In the genomic region with DNA sequence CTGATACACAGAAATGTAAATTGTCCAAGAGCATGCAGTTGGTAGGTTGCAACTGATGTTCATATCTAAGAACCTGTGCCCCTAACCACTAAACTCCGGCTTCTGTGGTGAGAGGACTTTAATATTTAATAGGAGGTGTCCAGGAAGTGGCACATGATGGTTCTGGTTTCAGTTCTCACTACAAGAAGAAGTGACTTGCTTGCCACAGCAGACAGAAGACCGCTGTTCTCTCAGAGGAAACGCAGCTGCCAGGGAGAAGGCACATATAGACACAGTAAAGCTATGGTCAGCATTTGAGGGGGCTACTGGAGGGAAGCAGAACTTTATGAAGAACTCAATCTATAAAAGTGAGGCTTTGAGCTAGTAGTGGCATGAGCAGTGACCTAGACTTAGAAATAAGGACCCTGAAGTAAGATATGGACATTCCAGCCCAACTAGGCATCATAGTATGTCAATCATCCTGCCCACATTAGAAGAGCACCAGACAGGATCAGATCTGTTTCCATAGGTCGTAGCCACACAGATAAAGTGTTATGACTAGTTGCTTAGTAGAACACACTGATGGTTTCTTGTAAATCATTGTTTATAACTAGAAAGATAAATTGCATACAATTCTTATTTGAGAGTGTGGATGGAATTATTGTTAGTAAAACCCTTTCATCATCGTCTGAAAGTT, we compare ENCODE assay signal across 9 cellular contexts. TPM values are rescaled to one million over a fixed set of nuclear protein-coding genes. Genes with fewer than 3 reads are reported as not detected.
DNase-seq lines count a peak whose midpoint lies in the region; ATAC-seq, FAIRE-seq and TF ChIP-seq lines count a peak whose summit lies in the region.
"Had no signal": no experiment of that assay in that cellular context is flagged by ENCODE, and none has a peak within 500 bp of the region (broad histone marks: within the 10 kb centered on the region; RNA-seq: fewer than 3 reads in every experiment).

No MANE protein-coding gene starts in this region.

- peak; percentile 16 for DNase-seq in NB4 (ENCODE audit: low read depth)
- peak; percentile 34 for DNase-seq in natural killer cell
- DNase-seq in NCI-H2227 treated with DMSO at 0.1 percent for 48 hours (lab: John Stamatoyannopoulos, UW): no peak
- no peak for DNase-seq in kidney glomerular epithelial cell (lab: John Stamatoyannopoulos, UW)
- DNase-seq in H54 (ENCODE audit: insufficient read length, low spot score): no peak
- DNase-seq: WERI-Rb-1 had no signal

- peaks cover 36 to 47% of the 10 kb centered on the region in 2 donors for H3K4me1 Mint-ChIP-seq in natural killer cell

- H3K27me3 Mint-ChIP-seq in natural killer cell (ENCODE audit: low read depth in 2 of 2): peaks cover 8 to 10% of the 10 kb centered on the region in 2 donors

- peak overlapping the region; percentile 84 to 87 for H3K27ac Mint-ChIP-seq in natural killer cell

- ATAC-seq in GM19035 (IDR thresholded peaks at IDR 0.05; ENCODE audit: unreplicated experiment): peak; percentile 68
- ATAC-seq in HG02884 (IDR thresholded peaks at IDR 0.05; ENCODE audit: unreplicated experiment): peak; percentile 67
- peak; percentile 88 to 94 (median 90) for ATAC-seq in natural killer cell
- ATAC-seq in GM18519 (IDR thresholded peaks at IDR 0.05; ENCODE audit: low FRiP score, unreplicated experiment): no peak

- H3K4me3 Mint-ChIP-seq in natural killer cell: peak overlapping the region; percentile 64

- peaks cover 7% of the 10 kb centered on the region for H3K36me3 Mint-ChIP-seq in natural killer cell

- H3K9me3 Mint-ChIP-seq in natural killer cell: no peaks in the 10 kb centered on the region

- TF ChIP-seq CTCF in NB4 (IDR thresholded peaks at IDR 0.05; ENCODE audit: low read depth, low read length): no peak
- no peak for TF ChIP-seq CTCF in natural killer cell (IDR thresholded peaks at IDR 0.05)

- H3K4me3 ChIP-seq in NB4 (ENCODE audit: low read depth, low read length): no peak overlapping the region

- intact Hi-C loops in natural killer cell (cut with micrococcal nuclease): no loop called here

- FAIRE-seq in H54 (lab: Jason Lieb, UNC): no peak

- TF ChIP-seq POLR2A in NB4 (IDR thresholded peaks at IDR 0.05; ENCODE audit: extremely low read depth, insufficient read length): no peak
- no peak for TF ChIP-seq POLR2A in H54 (IDR thresholded peaks at IDR 0.05; ENCODE audit: low read depth, low read length)

RNA-seq across cellular contexts. Expression of a gene that starts 36.4 kb away (rescaled TPM):
- 10 to 100 TPM; 33.0 to 53.8 (median 36.9) TPM for total RNA-seq in natural killer cell

Comparison
In these comparisons a context has a peak if more than half of its experiments do, and no peak if none do; other contexts are left out.
1. DNase-seq: peak in NB4 (single experiment) and natural killer cell (single experiment); none in NCI-H2227 treated with DMSO at 0.1 percent for 48 hours (single experiment), kidney glomerular epithelial cell (single experiment) and H54 (single experiment).